Comparison of ENCODE assay signal across 35 cellular contexts in genomic region chr3:28824316-28824715, GRCh38.
"Had no signal": no experiment of that assay in that cellular context is flagged by ENCODE, and none has a peak within 500 bp of the region (broad histone marks: within the 10 kb centered on the region; RNA-seq: fewer than 3 reads in every experiment).

No MANE protein-coding gene starts in this region.

- H3K9ac ChIP-seq: KMS-11 had no signal

- H3K27me3 ChIP-seq: MG63 had no signal

- H3K36me3 ChIP-seq: MG63 had no signal

- H3K27ac ChIP-seq: KMS-11 had no signal

- H3K9me3 ChIP-seq: MG63 had no signal

- H3K4me3 ChIP-seq: MG63 had no signal

- H3K4me2 ChIP-seq: KMS-11 had no signal

- DNase-seq: Karpas-422, Kasumi-1, MG63, MM.1S, MV-4-11, NCI-H1048, NCI-H1092, NCI-H1092 treated with DMSO at 0.1 percent for 48 hours, NCI-H1105, NCI-H1105 treated with DMSO at 0.1 percent for 48 hours, NCI-H1417, NCI-H1417 treated with DMSO at 0.1 percent for 48 hours, NCI-H1436, NCI-H1436 treated with DMSO at 0.1 percent for 48 hours, NCI-H146, NCI-H1694, NCI-H1694 treated with DMSO at 0.1 percent for 48 hours, NCI-H187, NCI-H187 treated with DMSO at 0.1 percent for 48 hours, NCI-H1930, NCI-H2029, NCI-H2029 treated with DMSO at 0.1 percent for 48 hours, NCI-H2081, NCI-H2081 treated with DMSO at 0.1 percent for 48 hours, NCI-H2107, NCI-H2171, NCI-H2171 treated with DMSO at 0.1 percent for 48 hours, NCI-H2227 treated with DMSO at 0.1 percent for 48 hours, NCI-H345, NCI-H446, NCI-H446 treated with DMSO at 0.1 percent for 48 hours, NCI-H510A, NCI-H510A treated with DMSO at 0.1 percent for 48 hours, NCI-H524 had no signal
